ENCODE assay signal across 17 cellular contexts in the genomic region with DNA sequence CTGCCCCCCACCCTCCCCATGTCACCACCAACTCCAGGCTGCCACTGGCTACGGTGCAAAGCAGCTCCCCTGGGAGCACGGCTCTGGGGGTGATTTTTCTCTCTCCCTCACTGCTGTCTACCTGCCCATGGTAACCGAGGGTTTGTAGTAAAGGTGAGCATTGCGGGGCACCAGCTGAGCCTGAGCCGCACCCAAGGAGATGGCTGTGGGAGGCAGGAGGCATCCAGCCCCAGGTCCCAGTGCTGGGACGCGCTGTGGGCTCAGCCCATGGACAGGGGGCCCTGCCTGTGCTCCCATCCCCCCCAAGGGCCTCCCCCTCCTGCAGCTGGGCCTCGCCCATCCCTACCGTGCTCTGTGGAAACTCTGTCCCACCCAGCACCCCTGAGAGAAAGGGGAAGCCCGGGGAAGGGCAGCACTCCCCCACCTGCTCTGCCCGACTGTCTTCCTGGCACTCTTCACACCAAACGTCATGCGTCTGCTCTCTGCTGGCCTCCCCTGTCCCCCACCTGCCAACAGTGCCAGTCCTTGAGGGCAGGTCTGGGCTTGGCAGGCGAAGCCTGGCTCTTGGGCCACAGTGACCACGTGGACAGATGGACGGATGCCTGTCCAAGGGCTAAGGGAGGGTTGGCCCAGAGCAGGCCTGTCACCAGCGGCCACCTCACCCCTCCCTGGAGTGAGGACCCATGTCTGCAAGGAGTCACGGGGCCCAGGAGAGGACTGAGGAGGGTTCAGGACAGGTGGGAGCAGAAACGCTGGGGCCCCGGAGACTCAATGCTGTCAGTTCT. TPM values are rescaled to one million over a fixed set of nuclear protein-coding genes. Genes with fewer than 3 reads are reported as not detected.
DNase-seq lines count a peak whose midpoint lies in the region; ATAC-seq and TF ChIP-seq lines count a peak whose summit lies in the region.
"Had no signal": no experiment of that assay in that cellular context is flagged by ENCODE, and none has a peak within 500 bp of the region (broad histone marks: within the 10 kb centered on the region; RNA-seq: fewer than 3 reads in every experiment).

No MANE protein-coding gene starts in this region.

- ATAC-seq in right cardiac atrium (no peak), GM21515 (IDR thresholded peaks at IDR 0.05; ENCODE audit: unreplicated experiment) (no peak)
- ATAC-seq: GM23338, PC-3 had no signal

- H3K36me3 Mint-ChIP-seq in activated CD4-positive, alpha-beta T cell treated with anti-CD3 and anti-CD28 coated beads, Interleukin-2, amount 10 ng/mL, durations not matched to agents 7 days and 5 days (ENCODE audit: low read depth), result no peaks in the 10 kb centered on the region

- peak overlapping the region; percentile 74 to 75 for H3K9ac ChIP-seq in liver (ENCODE audit: low read depth in 1 of 2, low read length in 2 of 2)

- peak in 2 of 3 donors; percentile 22 to 42 for DNase-seq in right cardiac atrium
- no peak for DNase-seq in left ventricle myocardium inferior
- DNase-seq in cerebellar nuclear complex (lab: John Stamatoyannopoulos, UW), result peak; percentile 68 to 89
- DNase-seq in iPS-NIHi7 (ENCODE audit: extremely low spot score), result no peak
- DNase-seq in activated CD4-positive, alpha-beta T cell treated with anti-CD3 and anti-CD28 coated beads, Interleukin-2, amount 10 ng/mL, durations not matched to agents 7 days and 5 days, result no peak
- DNase-seq in foreskin melanocyte, result no peak
- DNase-seq: DMS 273 treated with DMSO at 0.1 percent for 48 hours, Karpas-422, MM.1S, NCI-H1092 treated with DMSO at 0.1 percent for 48 hours, NCI-H187, NCI-H446, PC-3 had no signal

- CTCF ChIA-PET in activated CD4-positive, alpha-beta T cell treated with anti-CD3 and anti-CD28 coated beads, Interleukin-2, amount 10 ng/mL, durations not matched to agents 7 days and 5 days (lab: Charles Lee), result no interaction called here

- POLR2A ChIA-PET in activated CD4-positive, alpha-beta T cell treated with anti-CD3 and anti-CD28 coated beads, Interleukin-2, amount 10 ng/mL, durations not matched to agents 7 days and 5 days (lab: Charles Lee), result no interaction called here

- H3K4me1 ChIP-seq in right cardiac atrium (ENCODE audit: control insufficient read depth, insufficient read depth, low read length) (no peaks in the 10 kb centered on the region), left ventricle myocardium inferior (peaks cover 14% of the 10 kb centered on the region), liver (ENCODE audit: control insufficient read depth in 4 of 4, insufficient read depth in 4 of 4, low read length in 3 of 4) (peaks cover 10 to 74% (median 47%) of the 10 kb centered on the region in 4 donors)
- H3K4me1 ChIP-seq: SJSA1 had no signal

- H3K4me3 ChIP-seq in right cardiac atrium (ENCODE audit: low read length) (no peak overlapping the region), left ventricle myocardium inferior (no peak overlapping the region), liver (ENCODE audit: low read depth in 1 of 3, low read length in 3 of 3) (peak overlapping the region; percentile 44 to 58 (median 46))
- H3K4me3 ChIP-seq: GM23338, SJSA1 had no signal

- H3K9me3 ChIP-seq in right cardiac atrium (ENCODE audit: control insufficient read depth, low read length) (no peaks in the 10 kb centered on the region), left ventricle myocardium inferior (replicated peaks) (no peaks in the 10 kb centered on the region), liver (ENCODE audit: control insufficient read depth in 4 of 4, low read length in 3 of 4) (no peaks in the 10 kb centered on the region)
- H3K9me3 ChIP-seq: SJSA1 had no signal

- no peaks in the 10 kb centered on the region for H3K9me3 Mint-ChIP-seq in activated CD4-positive, alpha-beta T cell treated with anti-CD3 and anti-CD28 coated beads, Interleukin-2, amount 10 ng/mL, durations not matched to agents 7 days and 5 days
- H3K9me3 Mint-ChIP-seq: GM23338 had no signal

- H3K27ac ChIP-seq in right cardiac atrium (ENCODE audit: low read length) (no peak overlapping the region), left ventricle myocardium inferior (replicated peaks) (no peak overlapping the region), liver (ENCODE audit: low read depth in 1 of 2, low read length in 2 of 2) (peak overlapping the region; percentile 89 to 94)
- H3K27ac ChIP-seq: SJSA1 had no signal

- no peaks in the 10 kb centered on the region for H3K36me3 ChIP-seq in left ventricle myocardium inferior
- no peaks in the 10 kb centered on the region for H3K36me3 ChIP-seq in liver (ENCODE audit: control insufficient read depth in 4 of 4, insufficient read depth in 3 of 4, low read depth in 1 of 4, low read length in 3 of 4)
- H3K36me3 ChIP-seq: SJSA1 had no signal

- peaks cover 8% of the 10 kb centered on the region for H3K27me3 Mint-ChIP-seq in activated CD4-positive, alpha-beta T cell treated with anti-CD3 and anti-CD28 coated beads, Interleukin-2, amount 10 ng/mL, durations not matched to agents 7 days and 5 days

- no peaks in the 10 kb centered on the region for H3K4me1 Mint-ChIP-seq in activated CD4-positive, alpha-beta T cell treated with anti-CD3 and anti-CD28 coated beads, Interleukin-2, amount 10 ng/mL, durations not matched to agents 7 days and 5 days

- no peak overlapping the region for H3K4me3 Mint-ChIP-seq in activated CD4-positive, alpha-beta T cell treated with anti-CD3 and anti-CD28 coated beads, Interleukin-2, amount 10 ng/mL, durations not matched to agents 7 days and 5 days
- H3K4me3 Mint-ChIP-seq: GM23338 had no signal

- no peak overlapping the region for H3K27ac Mint-ChIP-seq in activated CD4-positive, alpha-beta T cell treated with anti-CD3 and anti-CD28 coated beads, Interleukin-2, amount 10 ng/mL, durations not matched to agents 7 days and 5 days
- H3K27ac Mint-ChIP-seq: GM23338 had no signal

- intact Hi-C loops in right cardiac atrium (cut with DNase I), result no loop called here
- intact Hi-C loops in left ventricle myocardium inferior (cut with micrococcal nuclease), result no loop called here

- no peak for TF ChIP-seq CTCF in left ventricle myocardium inferior (IDR thresholded peaks at IDR 0.05; ENCODE audit: borderline replicate concordance)
- no peak for TF ChIP-seq CTCF in liver (IDR thresholded peaks at IDR 0.05; ENCODE audit: low read depth, low read length, missing input control)

- no peak for TF ChIP-seq RAD21 in liver (IDR thresholded peaks at IDR 0.05)

- H3K27me3 ChIP-seq in right cardiac atrium (ENCODE audit: control insufficient read depth, insufficient read depth) (no peaks in the 10 kb centered on the region), left ventricle myocardium inferior (ENCODE audit: low read depth) (peaks cover 64% of the 10 kb centered on the region), liver (ENCODE audit: control insufficient read depth in 4 of 4, insufficient read depth in 4 of 4, low read length in 3 of 4) (no peaks in the 10 kb centered on the region)

- WGBS in right cardiac atrium, result 76% methylated on average over 20 of the region's 20 CpGs
- WGBS in liver, result 70% methylated on average over 20 of the region's 20 CpGs

TF ChIP-seq in liver, 16 proteins besides CTCF, POLR2A, EP300 and RAD21 (continues in another document):
- TF ChIP-seq REST (IDR thresholded peaks at IDR 0.05), result peak; percentile 64
- no peak for TF ChIP-seq SP1 (IDR thresholded peaks at IDR 0.05)
- TF ChIP-seq ZBTB33 (IDR thresholded peaks at IDR 0.05), result no peak
- TF ChIP-seq, protein P1, sequence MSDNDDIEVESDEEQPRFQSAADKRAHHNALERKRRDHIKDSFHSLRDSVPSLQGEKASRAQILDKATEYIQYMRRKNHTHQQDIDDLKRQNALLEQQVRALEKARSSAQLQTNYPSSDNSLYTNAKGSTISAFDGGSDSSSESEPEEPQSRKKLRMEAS (IDR thresholded peaks at IDR 0.05), result no peak

RNA-seq across cellular contexts. Expression of gene CHRNA4, which starts 3.8 kb away (rescaled TPM):
- total RNA-seq in right cardiac atrium (under 1 TPM in 3 of 4 donors, not detected in 1; 0.17 to 0.54 (median 0.38) TPM), left ventricle myocardium inferior (0.38 TPM), liver (10 to 100 TPM in 1 of 2 donors, not detected in 1; 23.3 TPM)
- polyA plus RNA-seq in right cardiac atrium (0.02 TPM), liver (1 to 10 TPM; 3.2 to 6.4 TPM)
- total RNA-seq in activated CD4-positive, alpha-beta T cell treated with anti-CD3 and anti-CD28 coated beads, Interleukin-2, amount 10 ng/mL, durations not matched to agents 7 days and 5 days, result not detected
- total RNA-seq: PC-3, SJSA1 had no signal

Comparison
In these comparisons a context has a peak if more than half of its experiments do, and no peak if none do; other contexts are left out.
1. DNase-seq: peak in right cardiac atrium (2 of 3) and cerebellar nuclear complex (2 of 2); none in left ventricle myocardium inferior (single experiment), iPS-NIHi7 (single experiment), activated CD4-positive, alpha-beta T cell treated with anti-CD3 and anti-CD28 coated beads, Interleukin-2, amount 10 ng/mL, durations not matched to agents 7 days and 5 days (single experiment) and foreskin melanocyte (single experiment).
2. H3K27ac ChIP-seq: peak in liver (2 of 2); none in right cardiac atrium (single experiment) and left ventricle myocardium inferior (single experiment).
3. H3K4me3 ChIP-seq: peak in liver (3 of 3); none in right cardiac atrium (single experiment) and left ventricle myocardium inferior (single experiment).